7 cellular contexts compared by ENCODE assay signal in the genomic region with DNA sequence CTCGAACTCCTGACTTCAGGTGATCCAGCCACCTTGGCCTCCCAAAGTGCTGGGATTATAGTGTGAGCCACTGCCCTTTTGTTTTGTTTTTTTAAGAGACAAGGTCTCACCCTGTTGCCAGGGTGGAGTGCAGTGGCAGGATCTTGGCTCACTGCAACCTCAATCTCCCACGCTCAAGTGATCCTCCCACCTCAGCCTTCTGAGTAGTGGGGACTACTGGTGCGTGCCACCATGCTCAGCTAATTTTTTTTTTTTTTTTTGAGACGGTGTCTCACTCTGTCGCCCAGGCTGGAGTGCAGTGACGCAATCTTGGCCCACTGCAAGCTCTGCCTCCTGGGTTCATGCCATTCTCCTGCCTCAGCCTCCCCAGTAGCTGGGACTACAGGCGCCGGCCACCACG.
DNase-seq lines count a peak whose midpoint lies in the region; ATAC-seq, FAIRE-seq and TF ChIP-seq lines count a peak whose summit lies in the region.
"Not testable (repeated sequence)": the region's sequence is repeated elsewhere in the genome, so short reads cannot be mapped to it uniquely, and the experiment has no call there.

No MANE protein-coding gene starts in this region.

- H2AFZ ChIP-seq in GM12878 (ENCODE audit: control insufficient read depth, low read depth, low read length) = not testable (repeated sequence)

- not testable (repeated sequence) for BruUV-seq in GM12878 (replicated peaks; lab: Mats Ljungman, UMichigan)

- SMC1A ChIA-PET in GM12878 (lab: Charles Lee; ENCODE audit: uncharacterized antibody, unreplicated experiment) = interaction anchor here (1.0 kb wide), 1 partner anchor 12 kb away, joined by 3 read pairs; no protein-coding TSS in a partner anchor

- in situ Hi-C loops in GM12878 (cut with MboI) = not testable (repeated sequence)

- CTCF ChIA-PET in GM12878 (lab: Yijun Ruan, JAX) = interaction anchor here (1.7 to 2.7 kb wide), 2 partner anchors 16 to 38 kb away, joined by 7 to 8 read pairs; no protein-coding TSS in a partner anchor

- RAD21 ChIA-PET in GM12878 (lab: Charles Lee; ENCODE audit: unreplicated experiment) = interaction anchor here (0.8 to 1.5 kb wide), 3 partner anchors 12 to 18 kb away, joined by 3 to 4 read pairs (median 4); no protein-coding TSS in a partner anchor

- peak overlapping the region in 1 of 11 experiments; percentile 56; a peak in 2 of 22 replicates for H3K9ac ChIP-seq in BLaER1 treated with 17β-estradiol and CSF1 and Interleukin-3, amounts not matched to agents 10 nM and 100 nM
- not testable (repeated sequence) for H3K9ac ChIP-seq in GM12878 (ENCODE audit: control insufficient read depth, insufficient read depth, low read length)

- not testable (repeated sequence) for H3K36me3 ChIP-seq in BLaER1 treated with 17β-estradiol and CSF1 and Interleukin-3, amounts not matched to agents 10 nM and 100 nM; GM12878 (ENCODE audit: control insufficient read depth in 2 of 2, insufficient read depth in 2 of 2, low read length in 1 of 2); kidney epithelial cell (ENCODE audit: control insufficient read depth, insufficient read depth, low read length)

- 15% methylated on average over 9 of the region's 9 CpGs for WGBS in GM12878 (ENCODE audit: insufficient coverage, insufficient replicate concordance, low lambda C conversion rate, missing lambda C conversion rate)

- POLR2A ChIA-PET in GM12878 (lab: Charles Lee) = not testable (repeated sequence)

- not testable (repeated sequence) for TF ChIP-seq RAD21 in GM12878 (IDR thresholded peaks at IDR 0.05; ENCODE audit: insufficient read depth, low read depth, low read length)

- H3K27ac ChIP-seq in BLaER1 treated with 17β-estradiol and CSF1 and Interleukin-3, amounts not matched to agents 10 nM and 100 nM = peak overlapping the region in 4 of 11 experiments; percentile 18 to 71 (median 22); a peak in 4 of 22 replicates
- H3K27ac ChIP-seq in GM12878 (ENCODE audit: control insufficient read depth, insufficient read depth) = not testable (repeated sequence)

- H3K79me2 ChIP-seq in GM12878 (ENCODE audit: control insufficient read depth, insufficient read depth, low read length) = not testable (repeated sequence)

- intact Hi-C loops in GM12878 (cut with micrococcal nuclease; ENCODE audit: unreplicated experiment) = not testable (repeated sequence)

- DNase-seq in HK-2 (ENCODE audit: unreplicated experiment) (peak; percentile 75), NAMALWA (ENCODE audit: low spot score) (peak; percentile 62), kidney epithelial cell (ENCODE audit: low read depth) (peak; percentile 43), renal cortical epithelial cell (ENCODE audit: low read depth) (peak; percentile 90)
- DNase-seq in GM12878 (ENCODE audit: low read depth, low spot score) = not testable (repeated sequence)

- H3K9me3 ChIP-seq in BLaER1 treated with 17β-estradiol and CSF1 and Interleukin-3, amounts not matched to agents 10 nM and 100 nM (replicated peaks in 1 of 11); GM12878 (replicated peaks; ENCODE audit: control insufficient read depth, insufficient read depth, low read length): not testable (repeated sequence)

- not testable (repeated sequence) for H3K27me3 ChIP-seq in BLaER1 treated with 17β-estradiol and CSF1 and Interleukin-3, amounts not matched to agents 10 nM and 100 nM; GM12878 (replicated peaks in 1 of 2; ENCODE audit: control insufficient read depth in 2 of 2, insufficient read depth in 2 of 2, low read length in 1 of 2); kidney epithelial cell (ENCODE audit: control insufficient read depth, insufficient read depth, low read length)

- FAIRE-seq in GM12878 (lab: Jason Lieb, UNC) = peak; percentile 52

- not testable (repeated sequence) for TF ChIP-seq EP300 in GM12878 (IDR thresholded peaks at IDR 0.05; ENCODE audit: borderline replicate concordance in 1 of 2, control insufficient read depth in 1 of 2, low read depth in 2 of 2, low read length in 2 of 2)

- peak overlapping the region in 9 of 11 experiments; percentile 11 to 65 (median 57); a peak in 16 of 22 replicates for H3K4me2 ChIP-seq in BLaER1 treated with 17β-estradiol and CSF1 and Interleukin-3, amounts not matched to agents 10 nM and 100 nM
- not testable (repeated sequence) for H3K4me2 ChIP-seq in GM12878 (ENCODE audit: control insufficient read depth, insufficient read depth)

- not testable (repeated sequence) for TF ChIP-seq POLR2A in GM12878 (IDR thresholded peaks at IDR 0.05; ENCODE audit: low read depth, low read length)

- H3K4me3 ChIP-seq in BLaER1 treated with 17β-estradiol and CSF1 and Interleukin-3, amounts not matched to agents 10 nM and 100 nM; GM12878; kidney epithelial cell (ENCODE audit: low read depth, low read length): not testable (repeated sequence)

- ATAC-seq in HG02759 (IDR thresholded peaks at IDR 0.05; ENCODE audit: unreplicated experiment) = peak; percentile 72
- ATAC-seq in GM12878 = peak; percentile 91

- TF ChIP-seq CTCF in GM12878 (IDR thresholded peaks at IDR 0.05 in 2 of 3, conservative IDR thresholded peaks at IDR 0.05 in 1 of 3; ENCODE audit: control insufficient read depth in 2 of 3, extremely low read depth in 1 of 3, insufficient read depth in 1 of 3, low read depth in 3 of 3, low read length in 3 of 3); kidney epithelial cell (IDR thresholded peaks at IDR 0.05; ENCODE audit: insufficient read depth, low read length, poor library complexity, severe bottlenecking): not testable (repeated sequence)

- peaks cover 0 to 58% (median 38%) of the 10 kb centered on the region in 10 experiments; a peak in 14 of 20 replicates for H3K4me1 ChIP-seq in BLaER1 treated with 17β-estradiol and CSF1 and Interleukin-3, amounts not matched to agents 10 nM and 100 nM
- H3K4me1 ChIP-seq in GM12878 (ENCODE audit: control insufficient read depth, insufficient read depth, low read length) = not testable (repeated sequence)

- not testable (repeated sequence) for H4K20me1 ChIP-seq in BLaER1 treated with 17β-estradiol and CSF1 and Interleukin-3, amounts not matched to agents 10 nM and 100 nM; GM12878 (ENCODE audit: control insufficient read depth, insufficient read depth)

TF ChIP-seq in GM12878, 131 proteins besides CTCF, POLR2A, EP300 and RAD21:
- peak; percentile 49; the same call in 1 of the 2 replicates for TF ChIP-seq ATF7 (IDR thresholded peaks at IDR 0.05; ENCODE audit: low read depth)
TF ChIP-seq in GM12878: peak in this region for 1; not testable (repeated sequence) for 130.
